ENCODE assay signal across 7 cellular contexts in the genomic region with DNA sequence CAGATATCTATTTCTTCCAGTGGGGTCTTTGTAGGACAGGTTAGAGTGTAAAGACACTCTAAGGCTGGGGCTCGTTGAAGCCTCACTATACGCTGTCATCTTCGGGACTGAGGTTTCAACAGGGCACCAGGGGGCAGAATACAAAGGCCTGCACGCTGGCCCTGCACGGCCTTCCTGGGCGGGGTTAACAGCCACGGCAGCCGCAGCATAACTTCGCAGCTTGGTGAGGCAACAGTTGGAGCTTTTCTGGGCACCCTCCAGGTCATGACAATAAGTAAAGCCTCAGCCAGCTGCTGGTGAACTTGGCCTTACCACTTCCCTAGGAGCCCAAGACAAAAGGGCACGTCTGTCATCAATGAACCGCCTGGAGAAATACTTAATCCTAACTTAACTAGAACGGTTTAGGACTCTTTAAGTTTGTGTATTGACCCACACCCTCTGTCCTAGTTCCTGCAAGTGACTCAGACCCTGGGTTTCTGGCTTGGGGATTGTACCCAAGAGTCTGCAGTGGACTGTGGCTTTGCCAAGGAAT. TPM values are rescaled to one million over a fixed set of nuclear protein-coding genes. Genes with fewer than 3 reads are reported as not detected.
DNase-seq lines count a peak whose midpoint lies in the region; ATAC-seq lines count a peak whose summit lies in the region.

No MANE protein-coding gene starts in this region.

- DNase-seq in NCI-H460 (ENCODE audit: extremely low read depth, low read depth) (peak; percentile 86), mucosa of gallbladder (ENCODE audit: low spot score) (peak; percentile 85)
- DNase-seq in activated CD4-positive, alpha-beta T cell treated with anti-CD3 and anti-CD28 coated beads, Interleukin-2, amount 50 U/mL, for 1 hour, result peak; percentile 82
- DNase-seq in effector memory CD4-positive, alpha-beta T cell, result peak; percentile 71 to 75 (median 72)
- DNase-seq in stimulated activated CD8-positive, alpha-beta memory T cell treated with anti-CD3 and anti-CD28 coated beads, Interleukin-4, amount 100 ng/mL, for 48 hours, result peak; percentile 86

- peaks cover 28% of the 10 kb centered on the region for H3K4me1 ChIP-seq in effector memory CD4-positive, alpha-beta T cell (ENCODE audit: control insufficient read depth, insufficient read depth, low read length, poor library complexity, severe bottlenecking)

- H3K27ac ChIP-seq in effector memory CD4-positive, alpha-beta T cell (ENCODE audit: insufficient read depth, low read length, poor library complexity, severe bottlenecking), result peak overlapping the region; percentile 92

- H3K9me3 ChIP-seq in effector memory CD4-positive, alpha-beta T cell (ENCODE audit: control insufficient read depth, low read length), result no peaks in the 10 kb centered on the region

- H3K27me3 ChIP-seq in effector memory CD4-positive, alpha-beta T cell (replicated peaks; ENCODE audit: control insufficient read depth, insufficient read depth, low read length, poor library complexity, severe bottlenecking), result no peaks in the 10 kb centered on the region

- H3K36me3 ChIP-seq in effector memory CD4-positive, alpha-beta T cell (ENCODE audit: control insufficient read depth, insufficient read depth, low read length), result no peaks in the 10 kb centered on the region

- peak; percentile 33 for ATAC-seq in GM18867 (IDR thresholded peaks at IDR 0.05; ENCODE audit: unreplicated experiment)
- no peak for ATAC-seq in HG03378 (IDR thresholded peaks at IDR 0.05; ENCODE audit: unreplicated experiment)

- no peak overlapping the region for H3K4me3 ChIP-seq in effector memory CD4-positive, alpha-beta T cell (ENCODE audit: insufficient read depth, low read depth, low read length, poor library complexity, severe bottlenecking)

RNA-seq across cellular contexts. Expression of a gene that starts 2.3 kb away (rescaled TPM):
- 7.3 and 10.6 TPM in 2 replicates for total RNA-seq in NCI-H460 (2014; rRNA removed; shearing (Covaris generic))
- 2.8 and 5.1 TPM in 2 replicates for polyA plus RNA-seq in NCI-H460 (2014; cell fraction: nucleus; rRNA removed)
- 35.1 TPM for total RNA-seq in mucosa of gallbladder
